ENCODE assay signal across 1 cellular context in genomic region chr14:34873591-34874385, GRCh38.
TF ChIP-seq lines count a peak whose summit lies in the region.

No MANE protein-coding gene starts in this region.

TF ChIP-seq in GM12878, 131 proteins besides CTCF, POLR2A, EP300 and RAD21 (continued from another document and continues in another):
- TF ChIP-seq E4F1 (IDR thresholded peaks at IDR 0.05; ENCODE audit: borderline replicate concordance, partially characterized antibody) = peak; percentile 67
- 0 out of 2 replicates have a peak, but pooled peaks have one; percentile 84 for TF ChIP-seq CHD1 (IDR thresholded peaks at IDR 0.05; ENCODE audit: low read depth, low read length)
- no peak for TF ChIP-seq ZNF274 (IDR thresholded peaks at IDR 0.05; ENCODE audit: insufficient read depth, insufficient read length)
- peak; percentile 39; the same call in 1 of the 2 replicates for TF ChIP-seq CBFB (IDR thresholded peaks at IDR 0.05; ENCODE audit: low read depth)
- no peak for TF ChIP-seq SUZ12 (IDR thresholded peaks at IDR 0.05; ENCODE audit: unreplicated experiment)
- TF ChIP-seq MYB (IDR thresholded peaks at IDR 0.05; ENCODE audit: borderline replicate concordance, low read depth, low read length) = no peak
- 0 out of 2 replicates have a peak, but pooled peaks have one; percentile 16 for TF ChIP-seq IRF4 (IDR thresholded peaks at IDR 0.05; ENCODE audit: low read depth, low read length)
- no peak for TF ChIP-seq CEBPZ (IDR thresholded peaks at IDR 0.05; ENCODE audit: low read depth, low read length)
- TF ChIP-seq ZBTB40 (IDR thresholded peaks at IDR 0.05; ENCODE audit: borderline replicate concordance) = peak; percentile 51; the same call in 1 of the 2 replicates
- TF ChIP-seq CUX1 (IDR thresholded peaks at IDR 0.05; ENCODE audit: insufficient replicate concordance, low read depth, low read length) = no peak
- peak in 1 of 2 experiments; percentile 96; a peak in 2 of 4 replicates for TF ChIP-seq ETV6 (conservative IDR thresholded peaks at IDR 0.05 in 1 of 2, IDR thresholded peaks at IDR 0.05 in 1 of 2; ENCODE audit: borderline replicate concordance in 1 of 2, low read depth in 1 of 2)
- peak; percentile 28 for TF ChIP-seq KLF5 (IDR thresholded peaks at IDR 0.05; ENCODE audit: partially characterized antibody)
- TF ChIP-seq FOXK2 (IDR thresholded peaks at IDR 0.05) = no peak; the same call in none of the 2 replicates
- TF ChIP-seq EGR1 (IDR thresholded peaks at IDR 0.05; ENCODE audit: borderline replicate concordance in 1 of 2, low read depth in 2 of 2, low read length in 2 of 2) = peak in 1 of 2 experiments; percentile 76; a peak in 2 of 3 replicates
- no peak for TF ChIP-seq SMC3 (IDR thresholded peaks at IDR 0.05; ENCODE audit: borderline replicate concordance, low read length)
- no peak for TF ChIP-seq NFIC (IDR thresholded peaks at IDR 0.05; ENCODE audit: low read depth, low read length)
- TF ChIP-seq NR2F1 (conservative IDR thresholded peaks at IDR 0.05) = peak; percentile 86
- 0 out of 2 replicates have a peak, but pooled peaks have one; percentile 5 for TF ChIP-seq JUNB (IDR thresholded peaks at IDR 0.05)
- TF ChIP-seq ELK1 (IDR thresholded peaks at IDR 0.05; ENCODE audit: low read depth, low read length) = no peak
- no peak for TF ChIP-seq SIX5 (IDR thresholded peaks at IDR 0.05; ENCODE audit: low read depth, low read length, severe bottlenecking)
- 0 out of 2 replicates have a peak, but pooled peaks have one; percentile 47 for TF ChIP-seq ASH2L (IDR thresholded peaks at IDR 0.05; ENCODE audit: borderline replicate concordance, low read depth)
- no peak for TF ChIP-seq ATF3 (IDR thresholded peaks at IDR 0.05; ENCODE audit: borderline replicate concordance, extremely low read depth, low read depth, low read length)
- peak; percentile 84 for TF ChIP-seq SIN3A (IDR thresholded peaks at IDR 0.05; ENCODE audit: low read depth, low read length)
- peak; percentile 48; the same call in 1 of the 2 replicates for TF ChIP-seq CREM (IDR thresholded peaks at IDR 0.05; ENCODE audit: low read depth)
- TF ChIP-seq PAX8 (IDR thresholded peaks at IDR 0.05) = no peak
- no peak for TF ChIP-seq USF1 (IDR thresholded peaks at IDR 0.05; ENCODE audit: borderline replicate concordance, extremely low read length, insufficient read depth, low read depth, low read length)
- TF ChIP-seq ZNF217 (IDR thresholded peaks at IDR 0.05) = no peak
- no peak for TF ChIP-seq CBX5 (IDR thresholded peaks at IDR 0.05; ENCODE audit: low read depth)
- no peak for TF ChIP-seq IRF5 (IDR thresholded peaks at IDR 0.05; ENCODE audit: borderline replicate concordance)
- TF ChIP-seq KDM1A (IDR thresholded peaks at IDR 0.05; ENCODE audit: borderline replicate concordance) = no peak
- no peak for TF ChIP-seq NR2C2 (IDR thresholded peaks at IDR 0.05; ENCODE audit: borderline replicate concordance, control insufficient read depth, insufficient read length, low read depth)
- 0 out of 2 replicates have a peak, but pooled peaks have one; percentile 41 for TF ChIP-seq HSF1 (IDR thresholded peaks at IDR 0.05; ENCODE audit: low read depth, low read length)
- TF ChIP-seq RELA (IDR thresholded peaks at IDR 0.05; ENCODE audit: borderline replicate concordance, partially characterized antibody) = peak; percentile 90
- TF ChIP-seq IKZF1 (conservative IDR thresholded peaks at IDR 0.05) = peak; percentile 93
- peak; percentile 32 to 77; a peak in 3 of 4 replicates for TF ChIP-seq BHLHE40 (IDR thresholded peaks at IDR 0.05; ENCODE audit: borderline replicate concordance in 1 of 2, low read depth in 2 of 2, low read length in 1 of 2)
- TF ChIP-seq GABPA (IDR thresholded peaks at IDR 0.05; ENCODE audit: low read depth) = 0 out of 2 replicates have a peak, but pooled peaks have one; percentile 10
